27 cellular contexts compared by ENCODE assay signal in the genomic region with DNA sequence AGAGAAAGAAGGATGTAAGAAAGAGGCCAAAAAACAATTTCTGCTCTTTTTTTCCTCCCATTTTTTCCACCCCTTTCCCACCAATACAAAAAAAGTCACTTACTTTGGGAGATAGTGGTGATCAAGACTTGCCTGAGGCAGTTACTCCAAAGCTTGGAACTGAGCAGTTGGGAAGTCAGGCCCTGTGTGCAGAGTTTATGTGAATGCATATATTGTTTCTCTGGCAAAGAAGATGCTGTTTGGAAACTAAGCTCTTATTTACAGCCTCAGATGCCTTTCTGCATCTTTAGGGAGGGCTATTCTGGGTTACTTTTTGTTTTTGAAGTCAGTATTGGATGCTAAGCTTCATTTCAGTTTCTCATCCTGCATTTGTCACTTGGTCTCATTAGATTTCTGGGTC.
"Had no signal": no experiment of that assay in that cellular context is flagged by ENCODE, and none has a peak within 500 bp of the region (broad histone marks: within the 10 kb centered on the region; RNA-seq: fewer than 3 reads in every experiment).

No MANE protein-coding gene starts in this region.

- H3K36me3 Mint-ChIP-seq: activated naive CD4-positive, alpha-beta T cell treated with anti-CD3 and anti-CD28 coated beads, Interleukin-2, amount 50 U/mL, for 24 hours; activated naive CD8-positive, alpha-beta T cell treated with anti-CD3 and anti-CD28 coated beads for 36 hours had no signal

- H3K27me3 ChIP-seq: adrenal gland, body of pancreas, dorsolateral prefrontal cortex, esophagus muscularis mucosa, foreskin keratinocyte, gastroesophageal sphincter, heart right ventricle had no signal

- H3K4me3 ChIP-seq: adrenal gland, body of pancreas, dorsolateral prefrontal cortex, esophagus muscularis mucosa, gastroesophageal sphincter, heart right ventricle had no signal

- ATAC-seq: activated CD4-positive, alpha-beta T cell treated with anti-CD3 and anti-CD28 coated beads for 36 hours; activated naive CD8-positive, alpha-beta T cell treated with anti-CD3 and anti-CD28 coated beads, Interleukin-2, amount 50 U/mL, for 24 hours; activated T-cell treated with anti-CD3 and anti-CD28 coated beads, Interleukin-2, amount 50 U/mL, for 4 hours; activated T-helper 17 cell treated with anti-CD3 and anti-CD28 coated beads, Interleukin-2, amount 50 U/mL, for 72 hours; body of pancreas; foreskin keratinocyte; gastroesophageal sphincter; heart right ventricle had no signal

- H3K4me3 Mint-ChIP-seq: activated CD4-positive, alpha-beta memory T cell treated with anti-CD3 and anti-CD28 coated beads, Interleukin-2, amount 10 ng/mL, durations not matched to agents 7 days and 5 days; activated CD4-positive, alpha-beta T cell treated with anti-CD3 and anti-CD28 coated beads for 36 hours; activated CD4-positive, alpha-beta T cell treated with anti-CD3 and anti-CD28 coated beads, Interleukin-2, amount 10 ng/mL, durations not matched to agents 24 days and 14 days; activated naive CD4-positive, alpha-beta T cell treated with anti-CD3 and anti-CD28 coated beads for 36 hours; activated naive CD4-positive, alpha-beta T cell treated with anti-CD3 and anti-CD28 coated beads, Interleukin-2, amount 50 U/mL, for 24 hours; activated naive CD8-positive, alpha-beta T cell treated with anti-CD3 and anti-CD28 coated beads for 36 hours; activated naive CD8-positive, alpha-beta T cell treated with anti-CD3 and anti-CD28 coated beads, Interleukin-2, amount 50 U/mL, for 24 hours; activated T-cell treated with anti-CD3 and anti-CD28 coated beads, Interleukin-2, amount 50 U/mL, for 4 hours; activated T-helper 17 cell treated with anti-CD3 and anti-CD28 coated beads, Interleukin-2, amount 50 U/mL, for 72 hours; dendritic cell treated with granulocyte-macrophage colony-stimulating factor and Interleukin-4, amounts not matched to agents 40 ng/mL and 50 ng/mL, for 4 days; endodermal cell had no signal

- H3K27me3 Mint-ChIP-seq: activated CD4-positive, alpha-beta memory T cell treated with anti-CD3 and anti-CD28 coated beads, Interleukin-2, amount 10 ng/mL, durations not matched to agents 7 days and 5 days; activated CD4-positive, alpha-beta T cell treated with anti-CD3 and anti-CD28 coated beads, Interleukin-2, amount 10 ng/mL, durations not matched to agents 24 days and 14 days; activated naive CD4-positive, alpha-beta T cell treated with anti-CD3 and anti-CD28 coated beads, Interleukin-2, amount 50 U/mL, for 24 hours; dendritic cell treated with granulocyte-macrophage colony-stimulating factor and Interleukin-4, amounts not matched to agents 40 ng/mL and 50 ng/mL, for 4 days had no signal

- H3K27ac ChIP-seq: adrenal gland, body of pancreas, dorsolateral prefrontal cortex, esophagus muscularis mucosa, foreskin keratinocyte, gastroesophageal sphincter, heart right ventricle had no signal

- H3K9me3 ChIP-seq: adrenal gland, body of pancreas, esophagus muscularis mucosa had no signal

- H3K4me1 ChIP-seq: body of pancreas, esophagus muscularis mucosa, foreskin keratinocyte, gastroesophageal sphincter had no signal

- H3K9me3 Mint-ChIP-seq: activated CD4-positive, alpha-beta memory T cell treated with anti-CD3 and anti-CD28 coated beads, Interleukin-2, amount 10 ng/mL, durations not matched to agents 7 days and 5 days had no signal

- DNase-seq: activated CD4-positive, alpha-beta memory T cell treated with anti-CD3 and anti-CD28 coated beads, Interleukin-2, amount 10 ng/mL, durations not matched to agents 7 days and 5 days; activated CD4-positive, alpha-beta T cell treated with anti-CD3 and anti-CD28 coated beads for 36 hours; activated CD4-positive, alpha-beta T cell treated with anti-CD3 and anti-CD28 coated beads, Interleukin-2, amount 10 ng/mL, durations not matched to agents 24 days and 14 days; activated CD4-positive, CD25-positive, alpha-beta regulatory T cell; activated CD4-positive, CD25-positive, alpha-beta regulatory T cell treated with anti-CD3 and anti-CD28 coated beads, Interleukin-2, amount 50 U/mL, for 72 hours; activated effector memory CD4-positive, alpha-beta T cell treated with Interleukin-2 at 50 U/mL for 16 hours; activated gamma-delta T cell treated with Interleukin-2 at 50 U/mL for 16 hours; activated naive CD4-positive, alpha-beta T cell treated with anti-CD3 and anti-CD28 coated beads for 36 hours; activated naive CD8-positive, alpha-beta T cell treated with anti-CD3 and anti-CD28 coated beads for 36 hours; activated naive CD8-positive, alpha-beta T cell treated with anti-CD3 and anti-CD28 coated beads, Interleukin-2, amount 50 U/mL, for 24 hours; activated T-cell treated with anti-CD3 and anti-CD28 coated beads, Interleukin-2, amount 50 U/mL, for 4 hours; adrenal gland; amygdala; aorta; body of pancreas; caudate nucleus; dorsolateral prefrontal cortex; effector memory CD4-positive, alpha-beta T cell; endodermal cell; erythroblast; foreskin keratinocyte; heart right ventricle had no signal

- H3K27ac Mint-ChIP-seq: activated CD4-positive, alpha-beta memory T cell treated with anti-CD3 and anti-CD28 coated beads, Interleukin-2, amount 10 ng/mL, durations not matched to agents 7 days and 5 days; activated CD4-positive, alpha-beta T cell treated with anti-CD3 and anti-CD28 coated beads for 36 hours; activated CD4-positive, alpha-beta T cell treated with anti-CD3 and anti-CD28 coated beads, Interleukin-2, amount 10 ng/mL, durations not matched to agents 24 days and 14 days; activated naive CD4-positive, alpha-beta T cell treated with anti-CD3 and anti-CD28 coated beads for 36 hours; activated naive CD4-positive, alpha-beta T cell treated with anti-CD3 and anti-CD28 coated beads, Interleukin-2, amount 50 U/mL, for 24 hours; activated naive CD8-positive, alpha-beta T cell treated with anti-CD3 and anti-CD28 coated beads for 36 hours; activated naive CD8-positive, alpha-beta T cell treated with anti-CD3 and anti-CD28 coated beads, Interleukin-2, amount 50 U/mL, for 24 hours; activated T-helper 17 cell treated with anti-CD3 and anti-CD28 coated beads, Interleukin-2, amount 50 U/mL, for 72 hours; dendritic cell treated with granulocyte-macrophage colony-stimulating factor and Interleukin-4, amounts not matched to agents 40 ng/mL and 50 ng/mL, for 4 days; endodermal cell had no signal

- H3K36me3 ChIP-seq: adrenal gland, esophagus muscularis mucosa, gastroesophageal sphincter, heart right ventricle had no signal

- H3K4me1 Mint-ChIP-seq: activated CD4-positive, alpha-beta memory T cell treated with anti-CD3 and anti-CD28 coated beads, Interleukin-2, amount 10 ng/mL, durations not matched to agents 7 days and 5 days; activated CD4-positive, alpha-beta T cell treated with anti-CD3 and anti-CD28 coated beads for 36 hours; activated CD4-positive, alpha-beta T cell treated with anti-CD3 and anti-CD28 coated beads, Interleukin-2, amount 10 ng/mL, durations not matched to agents 24 days and 14 days; activated naive CD4-positive, alpha-beta T cell treated with anti-CD3 and anti-CD28 coated beads, Interleukin-2, amount 50 U/mL, for 24 hours; activated naive CD8-positive, alpha-beta T cell treated with anti-CD3 and anti-CD28 coated beads for 36 hours; activated naive CD8-positive, alpha-beta T cell treated with anti-CD3 and anti-CD28 coated beads, Interleukin-2, amount 50 U/mL, for 24 hours; activated T-helper 17 cell treated with anti-CD3 and anti-CD28 coated beads, Interleukin-2, amount 50 U/mL, for 72 hours had no signal
